ENCODE assay signal across 1 cellular context in the genomic region with DNA sequence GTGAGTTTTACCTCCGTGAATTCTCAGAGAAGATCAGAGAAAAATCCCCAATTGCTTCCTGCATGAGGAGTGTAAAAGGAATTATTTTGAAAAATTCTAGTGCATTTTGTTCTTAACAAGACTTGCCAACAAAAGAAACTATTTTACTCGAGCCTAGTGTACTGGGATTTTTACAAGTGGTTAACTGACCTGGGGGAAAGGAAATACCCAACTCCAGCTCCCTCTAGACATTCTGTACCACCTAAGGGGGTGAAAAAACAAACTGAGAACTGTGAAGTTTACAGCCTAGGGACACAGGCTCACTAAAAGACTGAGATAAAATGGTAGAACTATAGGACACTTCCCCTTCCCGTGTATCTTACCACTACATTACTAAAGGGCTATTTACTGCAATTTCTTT.
TF ChIP-seq lines count a peak whose summit lies in the region.

No MANE protein-coding gene starts in this region.

TF ChIP-seq in IMR-90, 13 proteins besides CTCF, POLR2A, EP300 and RAD21 (continued from another document):
- no peak for TF ChIP-seq BHLHE40 (IDR thresholded peaks at IDR 0.05; ENCODE audit: low read depth, low read length)
- TF ChIP-seq, protein P1, sequence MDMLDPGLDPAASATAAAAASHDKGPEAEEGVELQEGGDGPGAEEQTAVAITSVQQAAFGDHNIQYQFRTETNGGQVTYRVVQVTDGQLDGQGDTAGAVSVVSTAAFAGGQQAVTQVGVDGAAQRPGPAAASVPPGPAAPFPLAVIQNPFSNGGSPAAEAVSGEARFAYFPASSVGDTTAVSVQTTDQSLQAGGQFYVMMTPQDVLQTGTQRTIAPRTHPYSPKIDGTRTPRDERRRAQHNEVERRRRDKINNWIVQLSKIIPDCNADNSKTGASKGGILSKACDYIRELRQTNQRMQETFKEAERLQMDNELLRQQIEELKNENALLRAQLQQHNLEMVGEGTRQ (IDR thresholded peaks at IDR 0.05; ENCODE audit: low read depth, low read length) = no peak
- TF ChIP-seq SMC3 (IDR thresholded peaks at IDR 0.05; ENCODE audit: low read depth, low read length) = no peak
- TF ChIP-seq MAZ (IDR thresholded peaks at IDR 0.05; ENCODE audit: borderline replicate concordance, low read depth, low read length) = no peak
- no peak for TF ChIP-seq RFX5 (IDR thresholded peaks at IDR 0.05; ENCODE audit: low read depth, low read length)
TF ChIP-seq in IMR-90: peak in this region for 0.
